8 cellular contexts compared by ENCODE assay signal in genomic region chr4:80201326-80202151, GRCh38. TPM values are rescaled to one million over a fixed set of nuclear protein-coding genes. Genes with fewer than 3 reads are reported as not detected.
DNase-seq lines count a peak whose midpoint lies in the region; ATAC-seq and TF ChIP-seq lines count a peak whose summit lies in the region.

No MANE protein-coding gene starts in this region.

- peak overlapping the region; percentile 62; the same call in 1 of the 2 replicates for H3K4me2 ChIP-seq in MM.1S (ENCODE audit: low read depth, low read length)

- no peaks in the 10 kb centered on the region for H3K9me3 ChIP-seq in MM.1S (replicated peaks; ENCODE audit: insufficient read depth, low read length)
- no peaks in the 10 kb centered on the region for H3K9me3 ChIP-seq in esophagus muscularis mucosa

- peak overlapping the region; percentile 87 for H2AFZ ChIP-seq in MM.1S (ENCODE audit: low read length)

- TF ChIP-seq EP300 in esophagus muscularis mucosa (IDR thresholded peaks at IDR 0.05) = no peak

- no peaks in the 10 kb centered on the region for H3K9me2 ChIP-seq in MM.1S (replicated peaks; ENCODE audit: insufficient read depth, low read length)

- ATAC-seq in GM21390 (IDR thresholded peaks at IDR 0.05; ENCODE audit: unreplicated experiment) (peak; percentile 10), omental fat pad (ENCODE audit: low FRiP score) (peak; percentile 7)

- TF ChIP-seq CTCF in MM.1S (IDR thresholded peaks at IDR 0.05; ENCODE audit: low read length) = no peak
- no peak for TF ChIP-seq CTCF in esophagus muscularis mucosa (IDR thresholded peaks at IDR 0.05)
- TF ChIP-seq CTCF in omental fat pad (IDR thresholded peaks at IDR 0.05) = no peak

- H3K9ac ChIP-seq in MM.1S (ENCODE audit: low read length) = no peak overlapping the region

- intact Hi-C loops in esophagus muscularis mucosa (cut with DNase I) = no loop called here

- no peaks in the 10 kb centered on the region for H4K20me1 ChIP-seq in MM.1S (ENCODE audit: insufficient read depth, low read length)

- no peaks in the 10 kb centered on the region for H3K4me1 ChIP-seq in MM.1S (ENCODE audit: low read length)
- peaks cover 13 to 37% (median 32%) of the 10 kb centered on the region in 4 donors for H3K4me1 ChIP-seq in esophagus muscularis mucosa
- H3K4me1 ChIP-seq in urinary bladder (ENCODE audit: insufficient read depth) = peaks cover 3% of the 10 kb centered on the region

- no peaks in the 10 kb centered on the region for H3K79me2 ChIP-seq in MM.1S (ENCODE audit: low read length)

- no peaks in the 10 kb centered on the region for H3F3A ChIP-seq in MM.1S (ENCODE audit: insufficient read depth, low read length)

- H3K36me3 ChIP-seq in MM.1S (replicated peaks; ENCODE audit: insufficient read depth, low read length) (no peaks in the 10 kb centered on the region), esophagus muscularis mucosa (peaks cover 0 to 13% (median 6%) of the 10 kb centered on the region in 4 donors), urinary bladder (ENCODE audit: insufficient read depth) (no peaks in the 10 kb centered on the region)

- TF ChIP-seq POLR2A in esophagus muscularis mucosa (IDR thresholded peaks at IDR 0.05; ENCODE audit: low read depth) = no peak

- H3K27ac ChIP-seq in MM.1S (ENCODE audit: low read length) (no peak overlapping the region), esophagus muscularis mucosa (replicated peaks in 1 of 4) (peak overlapping the region; percentile 89 to 97 (median 96)), urinary bladder (ENCODE audit: low read depth) (no peak overlapping the region)

- peak overlapping the region; percentile 75 for H3K4me3 ChIP-seq in MM.1S (ENCODE audit: low read length)
- peak overlapping the region; percentile 72 to 88 (median 78) for H3K4me3 ChIP-seq in esophagus muscularis mucosa
- peak overlapping the region; percentile 76 for H3K4me3 ChIP-seq in urinary bladder (ENCODE audit: low read depth, low read length)

- WGBS in esophagus muscularis mucosa = 74% methylated on average over 27 of the region's 42 CpGs
- WGBS in urinary bladder = 42% methylated on average over 42 of the region's 42 CpGs

- H3K27me3 ChIP-seq in MM.1S (replicated peaks; ENCODE audit: insufficient read depth, low read length) (no peaks in the 10 kb centered on the region), esophagus muscularis mucosa (no peaks in the 10 kb centered on the region)

- DNase-seq in Ammon's horn (ENCODE audit: low spot score) (peak; percentile 46), MM.1S (no peak), esophagus muscularis mucosa (ENCODE audit: extremely low spot score) (no peak), omental fat pad (ENCODE audit: low spot score) (peak; percentile 57), DMS114 treated with DMSO at 0.1 percent for 48 hours (lab: John Stamatoyannopoulos, UW; ENCODE audit: unreplicated experiment) (no peak)
- DNase-seq in activated CD8-positive, alpha-beta memory T cell treated with anti-CD3 and anti-CD28 coated beads, Interleukin-2, amount 50 U/mL, for 4 hours = peak; percentile 80

RNA-seq across cellular contexts. Expression of gene PRDM8, which starts 4.2 kb away (rescaled TPM):
- 10 to 100 TPM; 24.1 to 63.5 (median 34.3) TPM for total RNA-seq in esophagus muscularis mucosa
- total RNA-seq in omental fat pad = 1 to 10 TPM; 1.4 to 5.2 (median 3.2) TPM
- 7.5 TPM for total RNA-seq in urinary bladder
- 13.7 TPM for polyA plus RNA-seq in urinary bladder

Comparison
In these comparisons a context has a peak if more than half of its experiments do, and no peak if none do; other contexts are left out.
1. DNase-seq: peak in Ammon's horn (single experiment), activated CD8-positive, alpha-beta memory T cell treated with anti-CD3 and anti-CD28 coated beads, Interleukin-2, amount 50 U/mL, for 4 hours (single experiment) and omental fat pad (single experiment); none in MM.1S (single experiment), esophagus muscularis mucosa (single experiment) and DMS114 treated with DMSO at 0.1 percent for 48 hours (single experiment).
2. H3K27ac ChIP-seq: peak in esophagus muscularis mucosa (4 of 4); none in MM.1S (single experiment) and urinary bladder (single experiment).
3. Peak in every context shown above with its lines, with median percentiles within 50 percentile points of each other: H3K4me3 ChIP-seq.